In genomic region chr7:97020601-97021442, GRCh38 we compare ENCODE assay signal across 17 cellular contexts. TPM values are rescaled to one million over a fixed set of nuclear protein-coding genes. Genes with fewer than 3 reads are reported as not detected.
DNase-seq lines count a peak whose midpoint lies in the region; ATAC-seq and TF ChIP-seq lines count a peak whose summit lies in the region.
"Had no signal": no experiment of that assay in that cellular context is flagged by ENCODE, and none has a peak within 500 bp of the region (broad histone marks: within the 10 kb centered on the region; RNA-seq: fewer than 3 reads in every experiment).

No MANE protein-coding gene starts in this region.

- H3K79me1 ChIP-seq in mesenchymal stem cell (replicated peaks; ENCODE audit: low read length, poor library complexity, severe bottlenecking) = no peaks in the 10 kb centered on the region

- H3K27ac ChIP-seq in mesenchymal stem cell (ENCODE audit: low read length, poor library complexity, severe bottlenecking) (no peak overlapping the region), smooth muscle cell (ENCODE audit: low read depth) (peak overlapping the region; percentile 55)
- H3K27ac ChIP-seq: body of pancreas, ovary had no signal

- H3K14ac ChIP-seq in mesenchymal stem cell (ENCODE audit: low read length in 2 of 2) = no peak overlapping the region

- H3K4me2 ChIP-seq in mesenchymal stem cell (ENCODE audit: low read length, poor library complexity, severe bottlenecking) (peak overlapping the region; percentile 50), smooth muscle cell (peak overlapping the region; percentile 92)

- H3K27me3 ChIP-seq in mesenchymal stem cell (ENCODE audit: control insufficient read depth in 1 of 2, insufficient read depth in 1 of 2, low read length in 2 of 2) (peaks cover 98 to 100% of the 10 kb centered on the region in 2 experiments), smooth muscle cell (ENCODE audit: low read depth) (peaks cover 77% of the 10 kb centered on the region)
- H3K27me3 ChIP-seq: ovary had no signal

- H3K4me3 ChIP-seq in mesenchymal stem cell (ENCODE audit: insufficient read depth in 1 of 2, low read depth in 1 of 2, low read length in 2 of 2) (peak overlapping the region in 1 of 2 experiments; percentile 10), smooth muscle cell (peak overlapping the region; percentile 64)
- H3K4me3 ChIP-seq: body of pancreas, ovary had no signal

- CTCF ChIA-PET in activated naive CD4-positive, alpha-beta T cell treated with anti-CD3 and anti-CD28 coated beads for 36 hours (lab: Charles Lee) = interaction anchor here (1.4 kb wide), 1 partner anchor 15 kb away, joined by 3 read pairs; the partner anchor contains the start of gene DLX6

- H3K9me3 Mint-ChIP-seq in activated naive CD4-positive, alpha-beta T cell treated with anti-CD3 and anti-CD28 coated beads, Interleukin-2, amount 50 U/mL, for 24 hours = no peaks in the 10 kb centered on the region
- no peaks in the 10 kb centered on the region for H3K9me3 Mint-ChIP-seq in activated naive CD4-positive, alpha-beta T cell treated with anti-CD3 and anti-CD28 coated beads for 36 hours
- H3K9me3 Mint-ChIP-seq in brain = peaks cover 1 to 31% (median 3%) of the 10 kb centered on the region in 5 experiments

- no peak for DNase-seq in activated naive CD4-positive, alpha-beta T cell treated with anti-CD3 and anti-CD28 coated beads for 36 hours
- DNase-seq in mesenchymal stem cell = no peak
- no peak for DNase-seq in smooth muscle cell (lab: John Stamatoyannopoulos, UW; ENCODE audit: unreplicated experiment)
- no peak for DNase-seq in midbrain (lab: John Stamatoyannopoulos, UW)
- DNase-seq in GF-D8 (lab: John Stamatoyannopoulos, UW) = no peak
- DNase-seq: body of pancreas; effector CD4-positive, alpha-beta T cell; immature natural killer cell; IMR-90; NCI-H2107; NCI-H526 treated with DMSO at 0.1 percent for 48 hours; ovary had no signal

- no peaks in the 10 kb centered on the region for H3K36me3 Mint-ChIP-seq in activated naive CD4-positive, alpha-beta T cell treated with anti-CD3 and anti-CD28 coated beads, Interleukin-2, amount 50 U/mL, for 24 hours
- no peaks in the 10 kb centered on the region for H3K36me3 Mint-ChIP-seq in activated naive CD4-positive, alpha-beta T cell treated with anti-CD3 and anti-CD28 coated beads for 36 hours (ENCODE audit: low read depth)
- H3K36me3 Mint-ChIP-seq in brain = peaks cover 46% of the 10 kb centered on the region

- H2AK5ac ChIP-seq in mesenchymal stem cell (ENCODE audit: low read length, severe bottlenecking) = no peak overlapping the region

- no peak for ATAC-seq in HG03280 (IDR thresholded peaks at IDR 0.05; ENCODE audit: unreplicated experiment)
- ATAC-seq: body of pancreas, HCT116 had no signal

- H3K9me3 ChIP-seq in mesenchymal stem cell (ENCODE audit: control insufficient read depth, low read length) (no peaks in the 10 kb centered on the region), smooth muscle cell (replicated peaks; ENCODE audit: low read depth) (no peaks in the 10 kb centered on the region)
- H3K9me3 ChIP-seq: body of pancreas, ovary had no signal

- peaks cover 4% of the 10 kb centered on the region for H4K20me1 ChIP-seq in smooth muscle cell (ENCODE audit: low read depth)

- H3K23ac ChIP-seq in mesenchymal stem cell (ENCODE audit: low read length in 2 of 2) = no peak overlapping the region

- no peak overlapping the region for H3K27ac Mint-ChIP-seq in activated naive CD4-positive, alpha-beta T cell treated with anti-CD3 and anti-CD28 coated beads, Interleukin-2, amount 50 U/mL, for 24 hours
- no peak overlapping the region for H3K27ac Mint-ChIP-seq in activated naive CD4-positive, alpha-beta T cell treated with anti-CD3 and anti-CD28 coated beads for 36 hours
- peak overlapping the region in 2 of 5 experiments; percentile 90 to 97 for H3K27ac Mint-ChIP-seq in brain
- H3K27ac Mint-ChIP-seq: immature natural killer cell had no signal

- intact Hi-C loops in activated naive CD4-positive, alpha-beta T cell treated with anti-CD3 and anti-CD28 coated beads for 36 hours (cut with micrococcal nuclease) = loop anchor here (10.0 kb wide), 1 partner anchor 1296 kb away; no protein-coding TSS in a partner anchor

- H3K18ac ChIP-seq in mesenchymal stem cell (ENCODE audit: low read depth in 1 of 2, low read length in 2 of 2) = no peak overlapping the region

- H2BK120ac ChIP-seq in mesenchymal stem cell (ENCODE audit: low read depth, low read length) = no peak overlapping the region

- H4K8ac ChIP-seq in mesenchymal stem cell (ENCODE audit: low read length) = no peak overlapping the region

- H2AFZ ChIP-seq in mesenchymal stem cell (ENCODE audit: low read depth, low read length) = no peak overlapping the region
- peak overlapping the region; percentile 59 for H2AFZ ChIP-seq in smooth muscle cell (ENCODE audit: low read depth)

- H3K36me3 ChIP-seq in mesenchymal stem cell (ENCODE audit: control insufficient read depth in 1 of 2, insufficient read depth in 2 of 2, low read depth in 1 of 2, low read length in 2 of 2) (no peaks in the 10 kb centered on the region), smooth muscle cell (ENCODE audit: low read depth) (no peaks in the 10 kb centered on the region)
- H3K36me3 ChIP-seq: ovary had no signal

- WGBS in mesenchymal stem cell = 7% methylated on average over 43 of the region's 62 CpGs
- 16% methylated on average over 48 of the region's 62 CpGs for WGBS in smooth muscle cell (ENCODE audit: low lambda C conversion rate)

- no peaks in the 10 kb centered on the region for H3K79me2 ChIP-seq in smooth muscle cell (ENCODE audit: low read depth)

- H3K4me1 Mint-ChIP-seq in activated naive CD4-positive, alpha-beta T cell treated with anti-CD3 and anti-CD28 coated beads, Interleukin-2, amount 50 U/mL, for 24 hours = peaks cover 43% of the 10 kb centered on the region
- peaks cover 50% of the 10 kb centered on the region for H3K4me1 Mint-ChIP-seq in activated naive CD4-positive, alpha-beta T cell treated with anti-CD3 and anti-CD28 coated beads for 36 hours (ENCODE audit: low read depth)
- peaks cover 73% of the 10 kb centered on the region for H3K4me1 Mint-ChIP-seq in brain

- peaks cover 79% of the 10 kb centered on the region for H3K27me3 Mint-ChIP-seq in activated naive CD4-positive, alpha-beta T cell treated with anti-CD3 and anti-CD28 coated beads, Interleukin-2, amount 50 U/mL, for 24 hours
- peaks cover 91% of the 10 kb centered on the region for H3K27me3 Mint-ChIP-seq in activated naive CD4-positive, alpha-beta T cell treated with anti-CD3 and anti-CD28 coated beads for 36 hours (ENCODE audit: low read depth)
- peaks cover 100% of the 10 kb centered on the region for H3K27me3 Mint-ChIP-seq in brain

- H3K9ac ChIP-seq in mesenchymal stem cell (ENCODE audit: low read length) = no peak overlapping the region
- no peak overlapping the region for H3K9ac ChIP-seq in smooth muscle cell (ENCODE audit: low read depth)

- no peak overlapping the region for H2BK12ac ChIP-seq in mesenchymal stem cell (ENCODE audit: low read length in 2 of 2)

- H2BK15ac ChIP-seq in mesenchymal stem cell (ENCODE audit: low read depth, poor library complexity, severe bottlenecking) = no peak overlapping the region

- no peak overlapping the region for H4K91ac ChIP-seq in mesenchymal stem cell (ENCODE audit: low read length)

- no peak overlapping the region for H3K4ac ChIP-seq in mesenchymal stem cell (ENCODE audit: low read depth in 1 of 2, low read length in 2 of 2)

- H3F3A ChIP-seq in smooth muscle cell (ENCODE audit: low read depth) = peaks cover 11% of the 10 kb centered on the region

- H3K4me1 ChIP-seq in mesenchymal stem cell (ENCODE audit: control insufficient read depth, insufficient read depth, low read depth, low read length) (peaks cover 24% of the 10 kb centered on the region), smooth muscle cell (ENCODE audit: low read depth) (peaks cover 48% of the 10 kb centered on the region)

- no peak overlapping the region for H2BK5ac ChIP-seq in mesenchymal stem cell (ENCODE audit: low read depth, low read length, poor library complexity, severe bottlenecking)

- no peak for TF ChIP-seq CTCF in brain (conservative IDR thresholded peaks at IDR 0.05)
- no peak for TF ChIP-seq CTCF in smooth muscle cell (IDR thresholded peaks at IDR 0.05; ENCODE audit: borderline replicate concordance, insufficient read depth, poor library complexity, severe bottlenecking)

- peak overlapping the region; percentile 1 for H3K4me3 Mint-ChIP-seq in activated naive CD4-positive, alpha-beta T cell treated with anti-CD3 and anti-CD28 coated beads, Interleukin-2, amount 50 U/mL, for 24 hours
- H3K4me3 Mint-ChIP-seq in activated naive CD4-positive, alpha-beta T cell treated with anti-CD3 and anti-CD28 coated beads for 36 hours = no peak overlapping the region
- H3K4me3 Mint-ChIP-seq in brain = peak overlapping the region; percentile 2 to 95 (median 84)

RNA-seq across cellular contexts. Expression of gene DLX5, which starts 3.8 kb away (rescaled TPM):
- total RNA-seq in activated naive CD4-positive, alpha-beta T cell treated with anti-CD3 and anti-CD28 coated beads for 36 hours = not detected
- polyA plus RNA-seq in brain (ENCODE audit: insufficient read depth, low read depth, low replicate concordance) (8.8 TPM), smooth muscle cell (4.3 and 15.0 TPM in 2 replicates)
- not detected for polyA plus RNA-seq in mesenchymal stem cell (2013, experiment 1 of 2)
- not detected for polyA plus RNA-seq in mesenchymal stem cell (2013, experiment 2 of 2)
- total RNA-seq in smooth muscle cell = 1.2 and 3.5 TPM in 2 replicates
- total RNA-seq: activated CD8-positive, alpha-beta memory T cell treated with anti-CD3 and anti-CD28 coated beads for 36 hours; body of pancreas; IMR-90 had no signal
- polyA plus RNA-seq: immature natural killer cell, IMR-90 had no signal

RNA-seq across cellular contexts. Expression of gene DLX6, which starts 15.5 kb away (rescaled TPM):
- total RNA-seq in activated naive CD4-positive, alpha-beta T cell treated with anti-CD3 and anti-CD28 coated beads for 36 hours = not detected
- polyA plus RNA-seq in brain (ENCODE audit: insufficient read depth, low read depth, low replicate concordance) (5.5 TPM), smooth muscle cell (0.43 and 1.9 TPM in 2 replicates)
- polyA plus RNA-seq in mesenchymal stem cell (2013, experiment 1 of 2) = not detected
- not detected for polyA plus RNA-seq in mesenchymal stem cell (2013, experiment 2 of 2)
- 0.13 and 2.6 TPM in 2 replicates for total RNA-seq in smooth muscle cell
- total RNA-seq: activated CD8-positive, alpha-beta memory T cell treated with anti-CD3 and anti-CD28 coated beads for 36 hours; body of pancreas; IMR-90 had no signal
- polyA plus RNA-seq: immature natural killer cell, IMR-90 had no signal
